In the genomic region with DNA sequence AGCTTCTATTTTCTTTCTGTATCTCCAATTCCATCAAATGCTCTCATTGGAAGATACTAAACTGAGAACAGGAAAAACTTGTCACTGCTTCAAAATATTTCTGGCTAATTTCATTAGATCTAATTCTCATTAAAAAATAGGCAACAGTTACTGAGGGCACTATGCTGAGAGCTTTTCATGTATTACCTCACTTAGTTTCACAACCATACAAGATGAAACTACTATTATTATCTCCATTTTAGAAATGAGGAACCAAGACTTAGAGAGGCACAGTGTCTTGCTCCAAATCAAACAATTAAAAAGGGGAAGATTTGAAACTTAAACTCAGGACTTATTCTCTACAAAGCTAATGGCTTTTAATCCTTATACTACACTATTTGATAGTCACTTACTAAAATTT, we compare ENCODE assay signal across 13 cellular contexts. TPM values are rescaled to one million over a fixed set of nuclear protein-coding genes. Genes with fewer than 3 reads are reported as not detected.
DNase-seq lines count a peak whose midpoint lies in the region; ATAC-seq and TF ChIP-seq lines count a peak whose summit lies in the region.
"Had no signal": no experiment of that assay in that cellular context is flagged by ENCODE, and none has a peak within 500 bp of the region (broad histone marks: within the 10 kb centered on the region; RNA-seq: fewer than 3 reads in every experiment).

No MANE protein-coding gene starts in this region.

- peak; percentile 31 for DNase-seq in OCI-LY7 (ENCODE audit: low spot score)
- DNase-seq in 8988T, result no peak
- no peak for DNase-seq in natural killer cell
- no peak for DNase-seq in activated CD4-positive, alpha-beta T cell treated with anti-CD3 and anti-CD28 coated beads for 1 hour
- DNase-seq in stimulated activated naive CD8-positive, alpha-beta T cell treated with anti-CD3 and anti-CD28 coated beads, Interleukin-15, amount 100 ng/mL, for 72 hours, result no peak
- DNase-seq: effector CD8-positive, alpha-beta T cell; hypothalamus had no signal

- H3K36me3 ChIP-seq in OCI-LY7 (ENCODE audit: insufficient read depth, low read length), result no peaks in the 10 kb centered on the region
- H3K36me3 ChIP-seq: BLaER1 had no signal

- CTCF ChIA-PET in OCI-LY7 (lab: Charles Lee; ENCODE audit: unreplicated experiment), result interaction anchor here (1.0 to 1.7 kb wide), 2 partner anchors 9 to 20 kb away, joined by 3 to 6 read pairs; no protein-coding TSS in a partner anchor

- peak overlapping the region; percentile 20; the same call in 1 of the 2 replicates for H3K4me2 ChIP-seq in OCI-LY7 (ENCODE audit: low read length)
- H3K4me2 ChIP-seq: BLaER1 had no signal

- no peaks in the 10 kb centered on the region for H3K9me3 Mint-ChIP-seq in natural killer cell
- H3K9me3 Mint-ChIP-seq in stimulated activated naive CD8-positive, alpha-beta T cell treated with anti-CD3 and anti-CD28 coated beads, Interleukin-15, amount 100 ng/mL, for 72 hours, result no peaks in the 10 kb centered on the region

- TF ChIP-seq CTCF in OCI-LY7 (conservative IDR thresholded peaks at IDR 0.05; ENCODE audit: low read length), result no peak
- TF ChIP-seq CTCF in natural killer cell (IDR thresholded peaks at IDR 0.05), result no peak

- no peak overlapping the region for H3K27ac ChIP-seq in OCI-LY7 (ENCODE audit: low read depth, low read length, poor library complexity, severe bottlenecking)
- H3K27ac ChIP-seq: BLaER1 had no signal

- intact Hi-C loops in OCI-LY7 (cut with micrococcal nuclease; ENCODE audit: unreplicated experiment), result loop anchor here (2.0 kb wide), 1 partner anchor 21 kb away; no protein-coding TSS in a partner anchor
- intact Hi-C loops in natural killer cell (cut with micrococcal nuclease), result no loop called here

- H3K9me2 ChIP-seq in OCI-LY7 (ENCODE audit: insufficient read depth, low read length), result no peaks in the 10 kb centered on the region

- peaks cover 7 to 45% of the 10 kb centered on the region in 2 donors for H3K27me3 Mint-ChIP-seq in natural killer cell (ENCODE audit: low read depth in 2 of 2)
- H3K27me3 Mint-ChIP-seq in stimulated activated naive CD8-positive, alpha-beta T cell treated with anti-CD3 and anti-CD28 coated beads, Interleukin-15, amount 100 ng/mL, for 72 hours, result peaks cover 26% of the 10 kb centered on the region

- ATAC-seq in GM18508 (IDR thresholded peaks at IDR 0.05; ENCODE audit: insufficient read depth, unreplicated experiment) (peak; percentile 95), GM21528 (IDR thresholded peaks at IDR 0.05; ENCODE audit: low FRiP score, unreplicated experiment) (peak; percentile 99), HG03135 (IDR thresholded peaks at IDR 0.05; ENCODE audit: unreplicated experiment) (peak; percentile 95), natural killer cell (no peak)
- no peak for ATAC-seq in stimulated activated naive CD8-positive, alpha-beta T cell treated with anti-CD3 and anti-CD28 coated beads, Interleukin-15, amount 100 ng/mL, for 72 hours

- BruUV-seq in OCI-LY7 (replicated peaks; lab: Mats Ljungman, UMichigan), result no TSS peak

- POLR2A ChIA-PET in OCI-LY7 (lab: Charles Lee), result interaction anchor here (0.9 to 1.8 kb wide), 8 partner anchors 8 to 20 kb away, joined by 3 to 9 read pairs (median 4); no protein-coding TSS in a partner anchor

- no peak overlapping the region for H3K4me3 Mint-ChIP-seq in natural killer cell
- H3K4me3 Mint-ChIP-seq in stimulated activated naive CD8-positive, alpha-beta T cell treated with anti-CD3 and anti-CD28 coated beads, Interleukin-15, amount 100 ng/mL, for 72 hours, result no peak overlapping the region
- H3K4me3 Mint-ChIP-seq: activated naive CD8-positive, alpha-beta T cell had no signal

- no peaks in the 10 kb centered on the region for H3K9me3 ChIP-seq in OCI-LY7 (ENCODE audit: low read length)
- H3K9me3 ChIP-seq: BLaER1 had no signal

- H4K20me1 ChIP-seq in OCI-LY7 (ENCODE audit: insufficient read depth, low read length), result no peaks in the 10 kb centered on the region
- H4K20me1 ChIP-seq: BLaER1 had no signal

- H3K79me2 ChIP-seq in OCI-LY7 (ENCODE audit: insufficient read depth, low read depth, low read length), result no peaks in the 10 kb centered on the region

- H3K36me3 Mint-ChIP-seq in natural killer cell, result peaks cover 2% of the 10 kb centered on the region
- H3K36me3 Mint-ChIP-seq: activated naive CD8-positive, alpha-beta T cell had no signal

- H2AFZ ChIP-seq in OCI-LY7 (ENCODE audit: low read length), result no peak overlapping the region

- H3K4me3 ChIP-seq in OCI-LY7 (ENCODE audit: low read depth, low read length, poor library complexity, severe bottlenecking), result no peak overlapping the region
- H3K4me3 ChIP-seq: BLaER1 had no signal

- no peaks in the 10 kb centered on the region for H3K4me1 Mint-ChIP-seq in natural killer cell
- H3K4me1 Mint-ChIP-seq in stimulated activated naive CD8-positive, alpha-beta T cell treated with anti-CD3 and anti-CD28 coated beads, Interleukin-15, amount 100 ng/mL, for 72 hours, result no peaks in the 10 kb centered on the region

- no peak overlapping the region for H3K27ac Mint-ChIP-seq in natural killer cell
- no peak overlapping the region for H3K27ac Mint-ChIP-seq in stimulated activated naive CD8-positive, alpha-beta T cell treated with anti-CD3 and anti-CD28 coated beads, Interleukin-15, amount 100 ng/mL, for 72 hours
- H3K27ac Mint-ChIP-seq: activated naive CD8-positive, alpha-beta T cell had no signal

- peaks cover 5% of the 10 kb centered on the region for H3K4me1 ChIP-seq in OCI-LY7 (ENCODE audit: insufficient read depth, low read length, poor library complexity, severe bottlenecking)
- H3K4me1 ChIP-seq: BLaER1 had no signal

RNA-seq across cellular contexts. Expression of gene OTOL1, which starts 7.2 kb away (rescaled TPM):
- not detected in 2 replicates for total RNA-seq in OCI-LY7 (2014; rRNA removed; shearing (Covaris generic))
- not detected in 2 replicates for total RNA-seq in OCI-LY7 (2022)
- not detected for total RNA-seq in natural killer cell
- total RNA-seq: LHCN-M2 had no signal

Comparison
In these comparisons a context has a peak if more than half of its experiments do, and no peak if none do; other contexts are left out.
1. ATAC-seq: peak in GM18508 (single experiment), GM21528 (single experiment) and HG03135 (single experiment); none in natural killer cell (0 of 3) and stimulated activated naive CD8-positive, alpha-beta T cell treated with anti-CD3 and anti-CD28 coated beads, Interleukin-15, amount 100 ng/mL, for 72 hours (single experiment).